ENCODE assay signal across 8 cellular contexts in the genomic region with DNA sequence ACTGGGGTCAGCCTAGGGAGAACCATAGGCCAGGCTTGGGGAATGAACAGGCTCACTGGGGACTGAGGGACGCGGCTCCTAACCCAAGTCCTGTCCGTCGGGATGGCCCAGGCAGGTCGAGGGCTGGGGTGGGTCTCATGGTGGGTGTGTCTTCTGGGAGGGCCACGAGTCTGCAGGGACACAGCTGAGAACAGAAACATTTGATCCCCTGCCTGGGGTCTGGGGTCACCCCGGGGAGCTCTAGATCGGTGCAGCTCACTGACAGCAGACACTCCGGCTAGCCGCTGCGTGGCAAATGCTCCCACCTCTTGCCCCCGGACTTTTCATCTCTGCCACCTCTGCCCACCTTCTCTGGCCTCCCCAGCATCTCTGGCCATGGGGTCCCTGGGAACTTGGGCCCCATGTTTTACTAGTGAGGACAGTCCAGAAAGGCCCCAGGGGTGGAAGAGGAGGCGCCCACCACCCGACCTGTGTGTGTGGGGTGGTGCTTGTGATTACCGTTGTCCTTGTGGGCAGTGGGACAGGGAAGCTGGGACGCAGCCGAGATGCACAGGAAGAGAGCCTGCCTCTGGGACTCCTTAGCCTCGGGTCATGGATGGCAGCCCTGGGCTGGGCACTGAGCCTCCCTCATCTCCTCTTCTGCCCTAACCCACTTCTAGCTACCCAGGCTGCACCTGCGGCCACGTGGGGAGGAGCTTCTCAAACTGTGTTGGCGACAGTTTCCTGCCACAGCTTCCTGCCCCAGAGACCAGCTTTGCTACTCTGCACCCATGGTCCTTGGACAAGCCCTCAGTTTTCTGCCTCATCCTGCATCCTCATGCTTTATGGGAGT. TPM values are rescaled to one million over a fixed set of nuclear protein-coding genes. Genes with fewer than 3 reads are reported as not detected.
DNase-seq lines count a peak whose midpoint lies in the region; ATAC-seq and TF ChIP-seq lines count a peak whose summit lies in the region.

No MANE protein-coding gene starts in this region.

- peaks cover 66% of the 10 kb centered on the region for H3K36me3 Mint-ChIP-seq in T-helper 1 cell treated with Interleukin-12 subunit alpha and Interleukin-12 subunit beta and Interleukin-4 antibody, amounts not matched to agents 30 μg/mL and 1 μg/mL, for 36 hours (ENCODE audit: low read depth)
- H3K36me3 Mint-ChIP-seq in central memory CD8-positive, alpha-beta T cell (ENCODE audit: insufficient read depth) = peaks cover 59% of the 10 kb centered on the region

- H3K9me3 ChIP-seq in hepatocyte (ENCODE audit: low read depth) = no peaks in the 10 kb centered on the region

- no peak overlapping the region for H3K27ac ChIP-seq in hepatocyte

- 91% methylated on average over 21 of the region's 21 CpGs for WGBS in hepatocyte (ENCODE audit: low lambda C conversion rate, missing lambda C conversion rate)

- no peaks in the 10 kb centered on the region for H3K36me3 ChIP-seq in hepatocyte (replicated peaks; ENCODE audit: insufficient read depth, low read depth)

- H4K20me1 ChIP-seq in hepatocyte (ENCODE audit: insufficient read depth, poor library complexity, severe bottlenecking) = no peaks in the 10 kb centered on the region

- no peak overlapping the region for H3K4me3 ChIP-seq in hepatocyte

- no peaks in the 10 kb centered on the region for H3K9me2 ChIP-seq in hepatocyte (replicated peaks; ENCODE audit: insufficient read depth)

- no peaks in the 10 kb centered on the region for H3K9me3 Mint-ChIP-seq in T-helper 1 cell treated with Interleukin-12 subunit alpha and Interleukin-12 subunit beta and Interleukin-4 antibody, amounts not matched to agents 30 μg/mL and 1 μg/mL, for 36 hours
- H3K9me3 Mint-ChIP-seq in central memory CD8-positive, alpha-beta T cell = no peaks in the 10 kb centered on the region

- peak overlapping the region; percentile 94 for H3K27ac Mint-ChIP-seq in T-helper 1 cell treated with Interleukin-12 subunit alpha and Interleukin-12 subunit beta and Interleukin-4 antibody, amounts not matched to agents 30 μg/mL and 1 μg/mL, for 36 hours
- peak overlapping the region; percentile 97 for H3K27ac Mint-ChIP-seq in central memory CD8-positive, alpha-beta T cell (ENCODE audit: low read depth)

- no peaks in the 10 kb centered on the region for H3K27me3 Mint-ChIP-seq in T-helper 1 cell treated with Interleukin-12 subunit alpha and Interleukin-12 subunit beta and Interleukin-4 antibody, amounts not matched to agents 30 μg/mL and 1 μg/mL, for 36 hours (ENCODE audit: low read depth)
- H3K27me3 Mint-ChIP-seq in central memory CD8-positive, alpha-beta T cell = no peaks in the 10 kb centered on the region

- no peaks in the 10 kb centered on the region for H3K27me3 ChIP-seq in hepatocyte

- peak overlapping the region; percentile 92 for H3K4me3 Mint-ChIP-seq in T-helper 1 cell treated with Interleukin-12 subunit alpha and Interleukin-12 subunit beta and Interleukin-4 antibody, amounts not matched to agents 30 μg/mL and 1 μg/mL, for 36 hours
- H3K4me3 Mint-ChIP-seq in central memory CD8-positive, alpha-beta T cell = peak overlapping the region; percentile 97

- H3K4me1 ChIP-seq in hepatocyte (ENCODE audit: insufficient read depth) = no peaks in the 10 kb centered on the region

- no peak for TF ChIP-seq CTCF in hepatocyte (IDR thresholded peaks at IDR 0.05; ENCODE audit: poor library complexity)

- peak; percentile 63 to 68 for DNase-seq in central memory CD8-positive, alpha-beta T cell (ENCODE audit: low spot score in 2 of 2)
- DNase-seq in stimulated activated CD8-positive, alpha-beta memory T cell treated with anti-CD3 and anti-CD28 coated beads, Interleukin-4, amount 100 ng/mL, for 1 hour (ENCODE audit: low read depth in 2 of 2, low spot score in 1 of 2) = peak; percentile 47 to 58
- DNase-seq in retina = no peak
- DNase-seq in G401 (ENCODE audit: low spot score) = no peak
- DNase-seq in NOMO-1 treated with dmso at 0.1 percent for 144 hours (lab: John Stamatoyannopoulos, UW; ENCODE audit: unreplicated experiment) = no peak
- DNase-seq in hepatocyte (ENCODE audit: low spot score) = no peak

- in situ Hi-C loops in G401 (cut with HindIII; ENCODE audit: low sequenced_read_pairs) = no loop called here

- H2AFZ ChIP-seq in hepatocyte = no peak overlapping the region

- H3K4me1 Mint-ChIP-seq in T-helper 1 cell treated with Interleukin-12 subunit alpha and Interleukin-12 subunit beta and Interleukin-4 antibody, amounts not matched to agents 30 μg/mL and 1 μg/mL, for 36 hours (ENCODE audit: low read depth) = peaks cover 62% of the 10 kb centered on the region
- peaks cover 90% of the 10 kb centered on the region for H3K4me1 Mint-ChIP-seq in central memory CD8-positive, alpha-beta T cell

- H3K79me2 ChIP-seq in hepatocyte = no peaks in the 10 kb centered on the region

- ATAC-seq in GM21381 (IDR thresholded peaks at IDR 0.05; ENCODE audit: unreplicated experiment) = peak; percentile 84
- peak; percentile 85 for ATAC-seq in central memory CD8-positive, alpha-beta T cell (replicated peaks; ENCODE audit: extremely low read depth, poor library complexity, severe bottlenecking)

- no peak overlapping the region for H3K4me2 ChIP-seq in hepatocyte

RNA-seq across cellular contexts. Expression of gene ZAP70, which starts 4.9 kb away (rescaled TPM):
- total RNA-seq in G401 (2014; rRNA removed; shearing (Covaris generic)) = not detected in 2 replicates
- 0.80 and 1.4 TPM in 2 replicates for total RNA-seq in hepatocyte
- polyA plus RNA-seq in hepatocyte = 1.5 and 1.6 TPM in 2 replicates

RNA-seq across cellular contexts. Expression of gene C2orf92, which starts 48.8 kb away (rescaled TPM):
- 4.8 TPM in 1 of 2 replicates, not detected in the other for total RNA-seq in G401 (2014; rRNA removed; shearing (Covaris generic))
- 2.1 and 5.5 TPM in 2 replicates for total RNA-seq in hepatocyte
- 4.5 and 7.2 TPM in 2 replicates for polyA plus RNA-seq in hepatocyte

RNA-seq across cellular contexts. Expression of gene ACTR1B, which starts 54.4 kb away (rescaled TPM):
- 57.6 and 68.4 TPM in 2 replicates for total RNA-seq in G401 (2014; rRNA removed; shearing (Covaris generic))
- 56.3 and 57.9 TPM in 2 replicates for total RNA-seq in hepatocyte
- 15.2 and 18.1 TPM in 2 replicates for polyA plus RNA-seq in hepatocyte

Comparison
In these comparisons a context has a peak if more than half of its experiments do, and no peak if none do; other contexts are left out.
1. DNase-seq: peak in central memory CD8-positive, alpha-beta T cell (2 of 2) and stimulated activated CD8-positive, alpha-beta memory T cell treated with anti-CD3 and anti-CD28 coated beads, Interleukin-4, amount 100 ng/mL, for 1 hour (2 of 2); none in retina (single experiment), G401 (single experiment), NOMO-1 treated with dmso at 0.1 percent for 144 hours (single experiment) and hepatocyte (single experiment).